Comparison of ENCODE assay signal across 2 cellular contexts in the genomic region with DNA sequence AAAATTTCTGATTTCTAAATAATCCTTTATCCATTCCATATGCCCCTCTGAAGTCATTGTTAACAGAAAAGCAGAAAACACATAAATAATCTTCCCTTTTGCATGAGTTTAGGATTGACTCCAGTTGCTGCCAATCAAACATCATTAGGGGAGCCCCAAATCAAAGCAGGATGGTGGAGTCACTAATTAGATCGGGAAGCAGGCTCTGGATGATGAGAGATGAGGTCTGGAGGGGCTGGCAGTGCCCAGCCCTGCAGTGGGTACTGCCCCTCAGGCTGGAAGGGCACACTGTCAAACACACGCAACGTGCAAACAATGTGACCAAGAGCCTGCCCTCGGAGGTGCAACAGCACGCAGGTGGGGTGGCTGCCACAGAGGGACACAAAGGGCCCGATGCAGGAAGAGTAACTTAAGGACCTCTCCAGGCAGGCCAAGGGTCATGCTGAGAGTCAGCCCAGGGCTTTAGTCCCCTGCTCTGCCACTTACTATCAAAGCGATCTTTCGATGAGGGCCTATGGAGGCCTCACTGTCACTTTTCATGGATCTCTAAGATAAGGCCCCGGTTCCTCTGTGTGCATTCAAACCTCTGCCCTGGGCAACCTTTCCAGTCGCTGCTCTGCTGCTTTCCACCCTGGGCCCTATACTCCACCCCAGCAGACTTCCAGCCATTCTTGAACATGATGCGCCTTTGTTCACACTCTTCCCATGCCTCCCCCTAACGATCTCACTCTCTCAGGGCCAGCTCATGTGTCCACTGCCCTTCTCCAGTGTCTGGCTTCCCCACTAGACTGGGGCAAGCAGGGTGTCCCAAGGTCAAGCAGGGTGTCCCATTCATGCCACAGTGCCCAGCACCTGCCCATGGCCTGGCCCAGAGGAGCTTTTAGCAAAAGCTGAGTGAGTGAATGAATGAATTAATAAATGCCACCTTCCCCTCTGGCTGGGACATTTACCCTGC.
TF ChIP-seq lines count a peak whose summit lies in the region.

No MANE protein-coding gene starts in this region.

TF ChIP-seq in SK-N-SH, 30 proteins besides CTCF, POLR2A, EP300 and RAD21:
- TF ChIP-seq USF2 (IDR thresholded peaks at IDR 0.05; ENCODE audit: borderline replicate concordance, low read depth, low read length) (no peak), POLR2AphosphoS5 (IDR thresholded peaks at IDR 0.05; ENCODE audit: low read depth, low read length) (no peak), NRF1 (IDR thresholded peaks at IDR 0.05; ENCODE audit: low read depth, low read length) (no peak), MXI1 (IDR thresholded peaks at IDR 0.05; ENCODE audit: low read depth, low read length) (peak; percentile 49; the same call in 1 of the 2 replicates), GATA2 (CRISPR knock-in tag; IDR thresholded peaks at IDR 0.05) (peak; percentile 55), FOSL2 (IDR thresholded peaks at IDR 0.05; ENCODE audit: borderline replicate concordance, low read depth) (no peak)

TF ChIP-seq in SK-N-SH treated with all-trans-retinoic acid at 6 μM for 48 hours, 23 proteins besides CTCF, POLR2A, EP300 and RAD21 (continued from another document):
- TF ChIP-seq TOX (CRISPR knock-in tag; IDR thresholded peaks at IDR 0.05; ENCODE audit: borderline replicate concordance), result no peak
- TF ChIP-seq ARNTL (CRISPR knock-in tag; IDR thresholded peaks at IDR 0.05; ENCODE audit: borderline replicate concordance, low read depth), result no peak
- no peak for TF ChIP-seq GLIS3 (CRISPR knock-in tag; IDR thresholded peaks at IDR 0.05)
- no peak for TF ChIP-seq OSR1 (CRISPR knock-in tag; IDR thresholded peaks at IDR 0.05)
- no peak for TF ChIP-seq TCF4 (CRISPR knock-in tag; IDR thresholded peaks at IDR 0.05; ENCODE audit: borderline replicate concordance)
- no peak for TF ChIP-seq ZNF8 (CRISPR knock-in tag; IDR thresholded peaks at IDR 0.05)
- no peak for TF ChIP-seq ZFP30 (CRISPR knock-in tag; IDR thresholded peaks at IDR 0.05)
- TF ChIP-seq ZNF565 (CRISPR knock-in tag; conservative IDR thresholded peaks at IDR 0.05; ENCODE audit: low read depth), result no peak
- TF ChIP-seq, protein P1, sequence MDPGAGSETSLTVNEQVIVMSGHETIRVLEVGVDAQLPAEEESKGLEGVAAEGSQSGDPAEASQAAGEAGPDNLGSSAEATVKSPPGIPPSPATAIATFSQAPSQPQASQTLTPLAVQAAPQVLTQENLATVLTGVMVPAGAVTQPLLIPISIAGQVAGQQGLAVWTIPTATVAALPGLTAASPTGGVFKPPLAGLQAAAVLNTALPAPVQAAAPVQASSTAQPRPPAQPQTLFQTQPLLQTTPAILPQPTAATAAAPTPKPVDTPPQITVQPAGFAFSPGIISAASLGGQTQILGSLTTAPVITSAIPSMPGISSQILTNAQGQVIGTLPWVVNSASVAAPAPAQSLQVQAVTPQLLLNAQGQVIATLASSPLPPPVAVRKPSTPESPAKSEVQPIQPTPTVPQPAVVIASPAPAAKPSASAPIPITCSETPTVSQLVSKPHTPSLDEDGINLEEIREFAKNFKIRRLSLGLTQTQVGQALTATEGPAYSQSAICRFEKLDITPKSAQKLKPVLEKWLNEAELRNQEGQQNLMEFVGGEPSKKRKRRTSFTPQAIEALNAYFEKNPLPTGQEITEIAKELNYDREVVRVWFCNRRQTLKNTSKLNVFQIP (CRISPR knock-in tag; IDR thresholded peaks at IDR 0.05; ENCODE audit: borderline replicate concordance, low read depth), result no peak
- TF ChIP-seq, protein P2, sequence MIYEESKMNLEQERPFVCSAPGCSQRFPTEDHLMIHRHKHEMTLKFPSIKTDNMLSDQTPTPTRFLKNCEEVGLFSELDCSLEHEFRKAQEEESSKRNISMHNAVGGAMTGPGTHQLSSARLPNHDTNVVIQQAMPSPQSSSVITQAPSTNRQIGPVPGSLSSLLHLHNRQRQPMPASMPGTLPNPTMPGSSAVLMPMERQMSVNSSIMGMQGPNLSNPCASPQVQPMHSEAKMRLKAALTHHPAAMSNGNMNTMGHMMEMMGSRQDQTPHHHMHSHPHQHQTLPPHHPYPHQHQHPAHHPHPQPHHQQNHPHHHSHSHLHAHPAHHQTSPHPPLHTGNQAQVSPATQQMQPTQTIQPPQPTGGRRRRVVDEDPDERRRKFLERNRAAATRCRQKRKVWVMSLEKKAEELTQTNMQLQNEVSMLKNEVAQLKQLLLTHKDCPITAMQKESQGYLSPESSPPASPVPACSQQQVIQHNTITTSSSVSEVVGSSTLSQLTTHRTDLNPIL (CRISPR knock-in tag; IDR thresholded peaks at IDR 0.05; ENCODE audit: low read depth), result no peak
- TF ChIP-seq, protein P3, sequence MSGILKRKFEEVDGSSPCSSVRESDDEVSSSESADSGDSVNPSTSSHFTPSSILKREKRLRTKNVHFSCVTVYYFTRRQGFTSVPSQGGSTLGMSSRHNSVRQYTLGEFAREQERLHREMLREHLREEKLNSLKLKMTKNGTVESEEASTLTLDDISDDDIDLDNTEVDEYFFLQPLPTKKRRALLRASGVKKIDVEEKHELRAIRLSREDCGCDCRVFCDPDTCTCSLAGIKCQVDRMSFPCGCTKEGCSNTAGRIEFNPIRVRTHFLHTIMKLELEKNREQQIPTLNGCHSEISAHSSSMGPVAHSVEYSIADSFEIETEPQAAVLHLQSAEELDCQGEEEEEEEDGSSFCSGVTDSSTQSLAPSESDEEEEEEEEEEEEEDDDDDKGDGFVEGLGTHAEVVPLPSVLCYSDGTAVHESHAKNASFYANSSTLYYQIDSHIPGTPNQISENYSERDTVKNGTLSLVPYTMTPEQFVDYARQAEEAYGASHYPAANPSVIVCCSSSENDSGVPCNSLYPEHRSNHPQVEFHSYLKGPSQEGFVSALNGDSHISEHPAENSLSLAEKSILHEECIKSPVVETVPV (CRISPR knock-in tag; IDR thresholded peaks at IDR 0.05), result no peak
- TF ChIP-seq RARB (CRISPR knock-in tag; IDR thresholded peaks at IDR 0.05), result no peak
- no peak for TF ChIP-seq SNAI2 (CRISPR knock-in tag; IDR thresholded peaks at IDR 0.05)
- no peak for TF ChIP-seq CSDC2 (CRISPR knock-in tag; IDR thresholded peaks at IDR 0.05)
